8 cellular contexts compared by ENCODE assay signal in the genomic region with DNA sequence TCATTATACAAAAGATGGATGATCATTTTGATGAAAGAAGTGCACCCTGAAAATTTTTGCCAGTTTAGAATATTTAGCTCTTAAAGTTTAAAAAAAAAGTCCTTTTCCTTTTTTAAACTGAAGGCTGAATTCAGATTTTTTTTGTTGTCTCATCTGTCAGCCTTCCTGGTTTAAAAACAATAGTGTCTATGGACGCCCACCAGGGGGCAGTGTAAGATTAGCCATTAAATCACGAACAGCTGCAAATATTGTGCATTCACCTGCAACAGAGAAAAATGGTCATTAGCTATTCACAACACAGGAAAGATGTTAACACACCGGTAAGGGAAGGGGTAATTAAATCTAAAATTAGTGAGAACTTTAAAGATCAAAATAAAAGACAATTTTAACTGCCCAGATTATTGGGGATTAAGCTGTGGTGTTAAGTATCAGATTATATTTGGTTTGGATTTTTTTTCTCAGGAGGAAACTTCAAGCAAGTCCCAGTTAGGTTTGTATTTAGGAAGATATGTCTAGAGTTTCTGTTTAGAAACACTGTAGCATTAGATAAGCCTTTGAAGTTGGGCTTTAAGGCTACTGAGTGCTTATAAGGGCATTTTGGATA. TPM values are rescaled to one million over a fixed set of nuclear protein-coding genes. Genes with fewer than 3 reads are reported as not detected.
A peak's percentile ranks its signal among the peaks of the same experiment; 100 is the strongest.
DNase-seq lines count a peak whose midpoint lies in the region; ATAC-seq and TF ChIP-seq lines count a peak whose summit lies in the region.

No MANE protein-coding gene starts in this region.

- intact Hi-C loops in activated T-helper 2 cell treated with anti-CD3 and anti-CD28 coated beads, Interferon-gamma antibody, Interleukin-2, Interleukin-4, amounts not matched to agents 10 μg/mL and 5 μg/mL and 100 μg/mL, durations not matched to agents 14 hours and 24 hours and 36 hours (cut with micrococcal nuclease): no loop called here
- intact Hi-C loops in vagina (cut with DNase I): loop anchor here (10.0 kb wide), 1 partner anchor 463 kb away; no protein-coding TSS in a partner anchor

- H3K27me3 ChIP-seq in trophoblast cell (ENCODE audit: insufficient read depth, low read length) (no peaks in the 10 kb centered on the region), vagina (no peaks in the 10 kb centered on the region)

- no peak overlapping the region for H3K4ac ChIP-seq in trophoblast cell (ENCODE audit: low read depth, low read length)

- no peaks in the 10 kb centered on the region for H3K9me3 Mint-ChIP-seq in activated T-helper 2 cell treated with anti-CD3 and anti-CD28 coated beads, Interferon-gamma antibody, Interleukin-2, Interleukin-4, amounts not matched to agents 10 μg/mL and 5 μg/mL and 100 μg/mL, durations not matched to agents 14 hours and 24 hours and 36 hours

- no peaks in the 10 kb centered on the region for H3K27me3 Mint-ChIP-seq in activated T-helper 2 cell treated with anti-CD3 and anti-CD28 coated beads, Interferon-gamma antibody, Interleukin-2, Interleukin-4, amounts not matched to agents 10 μg/mL and 5 μg/mL and 100 μg/mL, durations not matched to agents 14 hours and 24 hours and 36 hours (ENCODE audit: low read depth)

- no peak overlapping the region for H4K8ac ChIP-seq in trophoblast cell (ENCODE audit: low read depth, low read length)

- no peaks in the 10 kb centered on the region for H3K4me1 ChIP-seq in trophoblast cell (ENCODE audit: control insufficient read depth in 1 of 2, insufficient read depth in 2 of 2, low read length in 2 of 2)
- H3K4me1 ChIP-seq in vagina: peaks cover 8% of the 10 kb centered on the region

- H3K4me3 Mint-ChIP-seq in activated T-helper 2 cell treated with anti-CD3 and anti-CD28 coated beads, Interferon-gamma antibody, Interleukin-2, Interleukin-4, amounts not matched to agents 10 μg/mL and 5 μg/mL and 100 μg/mL, durations not matched to agents 14 hours and 24 hours and 36 hours (ENCODE audit: low read depth): no peak overlapping the region

- H3K9ac ChIP-seq in trophoblast cell (ENCODE audit: low read length): no peak overlapping the region

- WGBS in trophoblast cell (ENCODE audit: extremely low coverage, insufficient coverage, insufficient read length): no CpG with 5 or more reads among the region's 3 CpGs

- H3K27ac ChIP-seq in trophoblast cell (ENCODE audit: low read depth, low read length) (no peak overlapping the region), vagina (no peak overlapping the region)

- peaks cover 5% of the 10 kb centered on the region for H3K79me2 ChIP-seq in trophoblast cell (ENCODE audit: control insufficient read depth, insufficient read depth, low read length, poor library complexity)

- no peak overlapping the region for H3K4me3 ChIP-seq in trophoblast cell (ENCODE audit: low read depth, low read length)
- H3K4me3 ChIP-seq in vagina: no peak overlapping the region

- H2BK5ac ChIP-seq in trophoblast cell (ENCODE audit: low read depth, low read length, poor library complexity): no peak overlapping the region

- H3K36me3 Mint-ChIP-seq in activated T-helper 2 cell treated with anti-CD3 and anti-CD28 coated beads, Interferon-gamma antibody, Interleukin-2, Interleukin-4, amounts not matched to agents 10 μg/mL and 5 μg/mL and 100 μg/mL, durations not matched to agents 14 hours and 24 hours and 36 hours (ENCODE audit: low read depth): peaks cover 24% of the 10 kb centered on the region

- no peak for TF ChIP-seq POLR2A in vagina (IDR thresholded peaks at IDR 0.05)

- no peak overlapping the region for H2BK12ac ChIP-seq in trophoblast cell (ENCODE audit: low read length)

- no peak overlapping the region for H2BK120ac ChIP-seq in trophoblast cell (ENCODE audit: insufficient read depth, low read length, poor library complexity)

- H3K4me1 Mint-ChIP-seq in activated T-helper 2 cell treated with anti-CD3 and anti-CD28 coated beads, Interferon-gamma antibody, Interleukin-2, Interleukin-4, amounts not matched to agents 10 μg/mL and 5 μg/mL and 100 μg/mL, durations not matched to agents 14 hours and 24 hours and 36 hours (ENCODE audit: low read depth): peaks cover 3% of the 10 kb centered on the region

- H3K27ac Mint-ChIP-seq in activated T-helper 2 cell treated with anti-CD3 and anti-CD28 coated beads, Interferon-gamma antibody, Interleukin-2, Interleukin-4, amounts not matched to agents 10 μg/mL and 5 μg/mL and 100 μg/mL, durations not matched to agents 14 hours and 24 hours and 36 hours: no peak overlapping the region

- H2AK5ac ChIP-seq in trophoblast cell (ENCODE audit: low read length): no peak overlapping the region

- no peak overlapping the region for H3K14ac ChIP-seq in trophoblast cell (ENCODE audit: low read length)

- no peak overlapping the region for H4K91ac ChIP-seq in trophoblast cell (ENCODE audit: low read depth, low read length)

- H3K36me3 ChIP-seq in trophoblast cell (ENCODE audit: control insufficient read depth in 1 of 2, insufficient read depth in 2 of 2, low read length in 2 of 2): peaks cover 3 to 6% of the 10 kb centered on the region in 2 experiments
- no peaks in the 10 kb centered on the region for H3K36me3 ChIP-seq in vagina

- H3K18ac ChIP-seq in trophoblast cell (ENCODE audit: low read length): no peak overlapping the region

- no peak overlapping the region for H3K4me2 ChIP-seq in trophoblast cell (ENCODE audit: low read length)

- no peak overlapping the region for H4K12ac ChIP-seq in trophoblast cell (ENCODE audit: low read depth, low read length)

- no peak for ATAC-seq in HG03025 (IDR thresholded peaks at IDR 0.05; ENCODE audit: low FRiP score, unreplicated experiment)

- H3K9me3 ChIP-seq in trophoblast cell (ENCODE audit: insufficient read depth, low read depth, low read length) (no peaks in the 10 kb centered on the region), vagina (no peaks in the 10 kb centered on the region)

- no peak overlapping the region for H3K23ac ChIP-seq in trophoblast cell (ENCODE audit: low read length)

- DNase-seq in COR-L47 (lab: John Stamatoyannopoulos, UW) (peak; percentile 51), RPMI8226 (peak; percentile 73), foreskin melanocyte (peak; percentile 16), trophoblast cell (peak; percentile 46 to 84), vagina (ENCODE audit: extremely low spot score in 2 of 2) (no peak)
- DNase-seq in activated T-helper 2 cell treated with anti-CD3 and anti-CD28 coated beads, Interferon-gamma antibody, Interleukin-2, Interleukin-4, amounts not matched to agents 10 μg/mL and 5 μg/mL and 100 μg/mL, durations not matched to agents 14 hours and 24 hours and 36 hours (ENCODE audit: low spot score): peak; percentile 43

- no peak overlapping the region for H2AFZ ChIP-seq in trophoblast cell (ENCODE audit: insufficient read depth, low read length, poor library complexity)

- H3K79me1 ChIP-seq in trophoblast cell (ENCODE audit: low read length): peaks cover 5% of the 10 kb centered on the region

- peak; percentile 51 for TF ChIP-seq CTCF in LNCAP (IDR thresholded peaks at IDR 0.05)
- peak; percentile 81 to 85 (median 84) for TF ChIP-seq CTCF in vagina (IDR thresholded peaks at IDR 0.05)

RNA-seq across cellular contexts. Expression of a gene that starts 4.4 kb away (rescaled TPM):
- total RNA-seq in activated T-helper 2 cell treated with anti-CD3 and anti-CD28 coated beads, Interferon-gamma antibody, Interleukin-2, Interleukin-4, amounts not matched to agents 10 μg/mL and 5 μg/mL and 100 μg/mL, durations not matched to agents 14 hours and 24 hours and 36 hours: 19.5 TPM in 2 replicates
- 6.0 TPM in 2 replicates for polyA plus RNA-seq in trophoblast cell (2013)
- total RNA-seq in vagina: 13.0 TPM

RNA-seq across cellular contexts. Expression of a gene that starts 28.5 kb away (rescaled TPM):
- total RNA-seq in activated T-helper 2 cell treated with anti-CD3 and anti-CD28 coated beads, Interferon-gamma antibody, Interleukin-2, Interleukin-4, amounts not matched to agents 10 μg/mL and 5 μg/mL and 100 μg/mL, durations not matched to agents 14 hours and 24 hours and 36 hours: not detected in 2 replicates
- not detected in 2 replicates for polyA plus RNA-seq in trophoblast cell (2013)
- not detected for total RNA-seq in vagina

Comparison
In these comparisons a context has a peak if more than half of its experiments do, and no peak if none do; other contexts are left out.
1. DNase-seq: peak in COR-L47 (single experiment), RPMI8226 (single experiment), activated T-helper 2 cell treated with anti-CD3 and anti-CD28 coated beads, Interferon-gamma antibody, Interleukin-2, Interleukin-4, amounts not matched to agents 10 μg/mL and 5 μg/mL and 100 μg/mL, durations not matched to agents 14 hours and 24 hours and 36 hours (single experiment), foreskin melanocyte (single experiment) and trophoblast cell (2 of 2); none in vagina (0 of 2).